21 cellular contexts compared by ENCODE assay signal in the genomic region with DNA sequence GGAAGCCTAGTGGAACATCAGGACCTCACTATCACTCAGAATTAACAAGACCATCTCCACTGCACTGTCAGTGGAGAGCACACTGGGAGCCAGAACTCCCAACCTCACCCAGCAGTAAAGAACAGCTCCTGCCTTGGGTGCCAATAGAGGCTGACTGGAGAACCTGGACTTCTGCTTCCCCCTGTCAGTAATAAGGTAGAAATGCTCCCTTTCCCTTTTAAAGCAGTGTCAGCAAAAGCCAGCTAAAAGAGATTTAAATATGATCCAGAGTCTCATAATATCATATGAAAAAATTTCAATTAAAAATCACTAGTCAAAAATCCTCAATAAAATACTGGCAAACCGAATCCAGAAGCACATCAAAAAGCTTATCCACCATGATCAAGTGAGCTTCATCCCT.
DNase-seq lines count a peak whose midpoint lies in the region; ATAC-seq, FAIRE-seq and TF ChIP-seq lines count a peak whose summit lies in the region.
"Had no signal": no experiment of that assay in that cellular context is flagged by ENCODE, and none has a peak within 500 bp of the region (broad histone marks: within the 10 kb centered on the region; RNA-seq: fewer than 3 reads in every experiment).

No MANE protein-coding gene starts in this region.

- 66% methylated on average over 1 of the region's 1 CpG for WGBS in right cardiac atrium
- no CpG with 5 or more reads among the region's 1 CpG for WGBS in IMR-90 (ENCODE audit: extremely low coverage in 2 of 2, insufficient read length in 1 of 2), 2 experiments
- WGBS in endodermal cell (ENCODE audit: insufficient coverage in 1 of 2, insufficient read length in 1 of 2), 2 experiments, result 80% methylated on average over 1 of the region's 1 CpG; no CpG with 5 or more reads in 1 of the 2 experiments

- H3K4ac ChIP-seq in IMR-90 (ENCODE audit: low read depth, low read length), result no peak overlapping the region

- H3K4me1 ChIP-seq in left ventricle myocardium inferior, result no peaks in the 10 kb centered on the region
- H3K4me1 ChIP-seq in right cardiac atrium (ENCODE audit: control insufficient read depth, insufficient read depth, low read length), result no peaks in the 10 kb centered on the region
- H3K4me1 ChIP-seq in IMR-90 (ENCODE audit: control insufficient read depth, insufficient read depth, low read length), result no peaks in the 10 kb centered on the region
- no peaks in the 10 kb centered on the region for H3K4me1 ChIP-seq in endodermal cell (ENCODE audit: control insufficient read depth, insufficient read depth, low read length)
- no peaks in the 10 kb centered on the region for H3K4me1 ChIP-seq in CD4-positive, alpha-beta memory T cell (ENCODE audit: insufficient read depth, low read length)
- H3K4me1 ChIP-seq: BE2C, Caco-2, HAP-1 had no signal

- no peaks in the 10 kb centered on the region for H3K9me1 ChIP-seq in IMR-90 (ENCODE audit: insufficient read depth, low read length)

- H3K4me1 Mint-ChIP-seq in endodermal cell, result no peaks in the 10 kb centered on the region
- no peaks in the 10 kb centered on the region for H3K4me1 Mint-ChIP-seq in CD4-positive, alpha-beta memory T cell
- H3K4me1 Mint-ChIP-seq: CD4-positive, CD25-positive, alpha-beta regulatory T cell had no signal

- H2AK5ac ChIP-seq in IMR-90 (ENCODE audit: low read depth, low read length), result no peak overlapping the region

- no peak overlapping the region for H2AK9ac ChIP-seq in IMR-90 (replicated peaks; ENCODE audit: low read depth, low read length, poor library complexity)

- no TSS peak for BruUV-seq in IMR-90 (replicated peaks; lab: Mats Ljungman, UMichigan)

- TF ChIP-seq CTCF in left ventricle myocardium inferior (IDR thresholded peaks at IDR 0.05; ENCODE audit: borderline replicate concordance) (peak; percentile 26), IMR-90 (conservative IDR thresholded peaks at IDR 0.05; ENCODE audit: low read depth, low read length) (no peak), endodermal cell (conservative IDR thresholded peaks at IDR 0.05) (peak; percentile 53)

- peaks cover 31% of the 10 kb centered on the region for H3K9me3 ChIP-seq in left ventricle myocardium inferior (replicated peaks)
- no peaks in the 10 kb centered on the region for H3K9me3 ChIP-seq in right cardiac atrium (ENCODE audit: control insufficient read depth, low read length)
- peaks cover 10% of the 10 kb centered on the region for H3K9me3 ChIP-seq in IMR-90 (ENCODE audit: control insufficient read depth, insufficient read depth, low read length)
- H3K9me3 ChIP-seq in endodermal cell (ENCODE audit: control insufficient read depth, low read length), result peaks cover 6% of the 10 kb centered on the region
- no peaks in the 10 kb centered on the region for H3K9me3 ChIP-seq in CD4-positive, alpha-beta memory T cell (ENCODE audit: control insufficient read depth in 1 of 2, low read length in 2 of 2)
- H3K9me3 ChIP-seq: BE2C, Caco-2, HAP-1 had no signal

- no peak overlapping the region for H3K23ac ChIP-seq in IMR-90 (ENCODE audit: low read depth, low read length)

- H2BK5ac ChIP-seq in IMR-90 (ENCODE audit: low read depth, low read length, poor library complexity, severe bottlenecking), result no peak overlapping the region

- intact Hi-C loops in left ventricle myocardium inferior (cut with micrococcal nuclease) (no loop called here), right cardiac atrium (cut with DNase I) (no loop called here), IMR-90 (cut with micrococcal nuclease) (no loop called here)
- intact Hi-C loops in CD4-positive, alpha-beta memory T cell (cut with micrococcal nuclease), result no loop called here

- peaks cover 8% of the 10 kb centered on the region for H3K9me3 Mint-ChIP-seq in endodermal cell
- H3K9me3 Mint-ChIP-seq in CD4-positive, alpha-beta memory T cell, result peaks cover 0 to 18% (median 12%) of the 10 kb centered on the region in 8 donors

- POLR2A ChIA-PET in IMR-90 (lab: Charles Lee; ENCODE audit: unreplicated experiment), result no interaction called here
- POLR2A ChIA-PET in CD4-positive, alpha-beta memory T cell (lab: Charles Lee; ENCODE audit: partially characterized antibody), result no interaction called here

- H2BK120ac ChIP-seq in IMR-90 (ENCODE audit: low read depth, low read length), result no peak overlapping the region

- H3K27ac ChIP-seq in left ventricle myocardium inferior (replicated peaks) (no peak overlapping the region), right cardiac atrium (ENCODE audit: low read length) (no peak overlapping the region), IMR-90 (ENCODE audit: insufficient read depth, low read length) (no peak overlapping the region), endodermal cell (ENCODE audit: low read depth, low read length) (no peak overlapping the region)
- H3K27ac ChIP-seq in CD4-positive, alpha-beta memory T cell (ENCODE audit: low read depth, low read length), result no peak overlapping the region

- no peaks in the 10 kb centered on the region for H3K36me3 ChIP-seq in left ventricle myocardium inferior
- H3K36me3 ChIP-seq in IMR-90 (ENCODE audit: control insufficient read depth, insufficient read depth, low read length), result no peaks in the 10 kb centered on the region
- no peaks in the 10 kb centered on the region for H3K36me3 ChIP-seq in endodermal cell (ENCODE audit: control insufficient read depth, insufficient read depth, low read length)
- no peaks in the 10 kb centered on the region for H3K36me3 ChIP-seq in CD4-positive, alpha-beta memory T cell (ENCODE audit: insufficient read depth, low read length)
- H3K36me3 ChIP-seq: BE2C, HAP-1 had no signal

- H3K4me3 ChIP-seq in left ventricle myocardium inferior (no peak overlapping the region), right cardiac atrium (ENCODE audit: low read length) (no peak overlapping the region), IMR-90 (ENCODE audit: insufficient read depth, low read depth, low read length) (no peak overlapping the region), endodermal cell (ENCODE audit: low read length) (no peak overlapping the region)
- no peak overlapping the region for H3K4me3 ChIP-seq in CD4-positive, alpha-beta memory T cell (ENCODE audit: low read length in 2 of 2)
- H3K4me3 ChIP-seq: GM12878, HAP-1, K562 had no signal

- no peak overlapping the region for H3K4me3 Mint-ChIP-seq in endodermal cell
- no peak overlapping the region for H3K4me3 Mint-ChIP-seq in CD4-positive, alpha-beta memory T cell
- H3K4me3 Mint-ChIP-seq: CD4-positive, CD25-positive, alpha-beta regulatory T cell had no signal

- H3K27ac Mint-ChIP-seq in endodermal cell, result no peak overlapping the region
- no peak overlapping the region for H3K27ac Mint-ChIP-seq in CD4-positive, alpha-beta memory T cell
- H3K27ac Mint-ChIP-seq: CD4-positive, CD25-positive, alpha-beta regulatory T cell had no signal

- no peak for TF ChIP-seq RAD21 in IMR-90 (IDR thresholded peaks at IDR 0.05; ENCODE audit: low read length)

- H3K9ac ChIP-seq in IMR-90 (ENCODE audit: low read depth, low read length) (no peak overlapping the region), endodermal cell (ENCODE audit: extremely low read depth, low read length, poor library complexity, severe bottlenecking) (no peak overlapping the region)

- H4K5ac ChIP-seq in IMR-90 (ENCODE audit: low read depth, low read length), result no peak overlapping the region

- H3K18ac ChIP-seq in IMR-90 (ENCODE audit: low read depth, low read length), result no peak overlapping the region

- DNase-seq in left ventricle myocardium inferior (no peak), right cardiac atrium (no peak), IMR-90 (no peak), SW480 (ENCODE audit: low spot score) (peak; percentile 4), endodermal cell (peak; percentile 37), frontal cortex (ENCODE audit: low spot score in 2 of 2) (no peak), mesenteric fat pad (ENCODE audit: low spot score) (no peak)
- DNase-seq in CD4-positive, alpha-beta memory T cell, result no peak
- DNase-seq: ACHN; BE2C; C1 segment of cervical spinal cord; Caco-2; CD4-positive, CD25-positive, alpha-beta regulatory T cell; DMS153; DND-41; EL; GOT3 had no signal

- no peak for TF ChIP-seq POLR2A in IMR-90 (IDR thresholded peaks at IDR 0.05; ENCODE audit: low read depth, low read length)

- no peak overlapping the region for H4K91ac ChIP-seq in IMR-90 (ENCODE audit: insufficient read depth, low read depth, low read length)

- no peak overlapping the region for H2BK20ac ChIP-seq in IMR-90 (ENCODE audit: low read depth, low read length)

- peak overlapping the region; percentile 63 for H2AFZ ChIP-seq in IMR-90 (replicated peaks; ENCODE audit: low read length, poor library complexity)

- no peak for ATAC-seq in right cardiac atrium
- no peak for ATAC-seq in IMR-90 (ENCODE audit: low read depth)
- ATAC-seq: GM12878, K562 had no signal

- CTCF ChIA-PET in IMR-90 (lab: Yijun Ruan, JAX), result no interaction called here
- CTCF ChIA-PET in CD4-positive, alpha-beta memory T cell (lab: Charles Lee; ENCODE audit: partially characterized antibody), result no interaction called here

- H3K36me3 Mint-ChIP-seq in endodermal cell (ENCODE audit: low read depth), result no peaks in the 10 kb centered on the region
- H3K36me3 Mint-ChIP-seq in CD4-positive, alpha-beta memory T cell, result peaks cover 0 to 1% of the 10 kb centered on the region in 2 donors
- H3K36me3 Mint-ChIP-seq: CD4-positive, CD25-positive, alpha-beta regulatory T cell had no signal

- dilution Hi-C loops in IMR-90 (cut with HindIII; ENCODE audit: low sequenced_read_pairs, unreplicated experiment), result no loop called here

- H3K27me3 Mint-ChIP-seq in endodermal cell (ENCODE audit: insufficient read depth), result no peaks in the 10 kb centered on the region
- H3K27me3 Mint-ChIP-seq in CD4-positive, alpha-beta memory T cell, result peaks cover 0 to 3% of the 10 kb centered on the region in 2 donors

- H4K20me1 ChIP-seq in IMR-90 (ENCODE audit: insufficient read depth, low read length), result no peaks in the 10 kb centered on the region

- H3K27me3 ChIP-seq in left ventricle myocardium inferior (ENCODE audit: low read depth) (no peaks in the 10 kb centered on the region), right cardiac atrium (ENCODE audit: control insufficient read depth, insufficient read depth) (no peaks in the 10 kb centered on the region), IMR-90 (ENCODE audit: control insufficient read depth, insufficient read depth, low read length) (no peaks in the 10 kb centered on the region), endodermal cell (ENCODE audit: control insufficient read depth, insufficient read depth, low read length, poor library complexity, severe bottlenecking) (no peaks in the 10 kb centered on the region)
- H3K27me3 ChIP-seq in CD4-positive, alpha-beta memory T cell (ENCODE audit: insufficient read depth, low read length), result no peaks in the 10 kb centered on the region
- H3K27me3 ChIP-seq: BE2C had no signal

- no peak for FAIRE-seq in frontal cortex (lab: Jason Lieb, UNC)
- FAIRE-seq: A204.1, GM12878, K562 had no signal

- no peak overlapping the region for H3K4me2 ChIP-seq in IMR-90 (ENCODE audit: low read depth, low read length)

- H3K56ac ChIP-seq in IMR-90 (ENCODE audit: extremely low read depth, insufficient read depth, low read length), result no peak overlapping the region

- H2BK15ac ChIP-seq in IMR-90 (ENCODE audit: low read depth, low read length), result no peak overlapping the region

- H3K79me1 ChIP-seq in IMR-90 (ENCODE audit: low read depth in 1 of 2, low read length in 2 of 2), result no peaks in the 10 kb centered on the region

- no peak overlapping the region for H3K14ac ChIP-seq in IMR-90 (replicated peaks; ENCODE audit: low read depth, low read length)

- H4K8ac ChIP-seq in IMR-90 (ENCODE audit: low read depth in 2 of 2, low read length in 2 of 2), result no peak overlapping the region

- in situ Hi-C loops in IMR-90 (cut with MboI; ENCODE audit: low sequenced_read_pairs), result no loop called here

Comparison
In these comparisons a context has a peak if more than half of its experiments do, and no peak if none do; other contexts are left out.
1. DNase-seq: peak in SW480 (single experiment) and endodermal cell (single experiment); none in left ventricle myocardium inferior (single experiment), right cardiac atrium (0 of 3), IMR-90 (single experiment), frontal cortex (0 of 2), CD4-positive, alpha-beta memory T cell (0 of 5) and mesenteric fat pad (single experiment).